12 cellular contexts compared by ENCODE assay signal in the genomic region with DNA sequence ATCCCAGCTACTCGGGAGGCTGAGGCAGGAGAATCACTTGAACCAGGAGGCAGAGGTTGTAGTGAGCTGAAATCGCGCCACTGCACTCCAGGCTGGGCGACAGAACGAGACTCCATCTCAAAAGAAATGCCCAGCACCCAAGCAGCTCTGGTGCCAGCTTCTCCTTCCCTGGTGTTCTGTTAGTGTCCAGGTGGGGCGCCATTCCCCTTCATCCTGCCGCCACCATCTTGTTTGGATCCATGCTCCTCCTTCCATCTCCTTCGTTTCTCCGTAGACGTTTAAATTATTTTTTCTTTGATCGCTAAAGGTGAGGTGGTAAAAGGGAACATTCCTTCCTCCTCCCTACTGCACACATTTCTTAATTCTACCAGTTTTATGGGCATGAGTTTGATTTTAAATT. TPM values are rescaled to one million over a fixed set of nuclear protein-coding genes. Genes with fewer than 3 reads are reported as not detected.
A peak's percentile ranks its signal among the peaks of the same experiment; 100 is the strongest.
DNase-seq lines count a peak whose midpoint lies in the region; ATAC-seq and TF ChIP-seq lines count a peak whose summit lies in the region.
"Had no signal": no experiment of that assay in that cellular context is flagged by ENCODE, and none has a peak within 500 bp of the region (broad histone marks: within the 10 kb centered on the region; RNA-seq: fewer than 3 reads in every experiment).

No MANE protein-coding gene starts in this region.

- no peak overlapping the region for H3K4me2 ChIP-seq in PC-9

- H3K27me3 ChIP-seq in PC-9 (ENCODE audit: insufficient read depth, low read depth) (no peaks in the 10 kb centered on the region), foreskin keratinocyte (no peaks in the 10 kb centered on the region)
- H3K27me3 ChIP-seq: gastroesophageal sphincter, MG63 had no signal

- ATAC-seq in foreskin keratinocyte (no peak), HG02571 (IDR thresholded peaks at IDR 0.05; ENCODE audit: unreplicated experiment) (no peak)
- ATAC-seq: gastroesophageal sphincter had no signal

- BruUV-seq in PC-9 (replicated peaks; lab: Mats Ljungman, UMichigan), result no TSS peak

- H4K20me1 ChIP-seq in PC-9 (ENCODE audit: insufficient read depth), result peaks cover 8% of the 10 kb centered on the region; the same call in 1 of the 2 replicates

- no peaks in the 10 kb centered on the region for H3K9me2 ChIP-seq in PC-9 (ENCODE audit: insufficient read depth)

- no peaks in the 10 kb centered on the region for H3K9me3 ChIP-seq in PC-9 (ENCODE audit: insufficient read depth, low read depth)
- H3K9me3 ChIP-seq: gastroesophageal sphincter, MG63 had no signal

- H3K4me3 ChIP-seq in PC-9 (no peak overlapping the region), foreskin fibroblast (ENCODE audit: low read depth in 1 of 2, low read length in 2 of 2) (no peak overlapping the region)
- H3K4me3 ChIP-seq: gastroesophageal sphincter, MG63 had no signal

- no peak for DNase-seq in PC-9
- no peak for DNase-seq in foreskin keratinocyte
- DNase-seq in foreskin fibroblast, result no peak
- no peak for DNase-seq in AG20443 (ENCODE audit: low spot score)
- DNase-seq in posterior cingulate gyrus, result no peak
- DNase-seq: activated naive CD4-positive, alpha-beta T cell; MG63; stimulated activated CD4-positive, alpha-beta T cell treated with anti-CD3 and anti-CD28 coated beads, Interleukin-12 subunit alpha, Interleukin-12 subunit beta, amount 100 ng/mL, for 4 hours had no signal

- peak; percentile 55 for TF ChIP-seq CTCF in 22Rv1 (IDR thresholded peaks at IDR 0.05)
- peak; percentile 47 for TF ChIP-seq CTCF in GM12874 (IDR thresholded peaks at IDR 0.05; ENCODE audit: insufficient read depth, low read depth, low read length)
- TF ChIP-seq CTCF in PC-9 (conservative IDR thresholded peaks at IDR 0.05), result 0 out of 2 replicates have a peak, but pooled peaks have one; percentile 27
- TF ChIP-seq CTCF in foreskin keratinocyte (conservative IDR thresholded peaks at IDR 0.05), result peak; percentile 48
- TF ChIP-seq CTCF in foreskin fibroblast (IDR thresholded peaks at IDR 0.05; ENCODE audit: low read depth, low read length), result no peak

- CTCF ChIA-PET in PC-9 (lab: Charles Lee), result no interaction called here

- H3F3A ChIP-seq in PC-9 (ENCODE audit: insufficient read depth, low read depth), result no peaks in the 10 kb centered on the region; the same call in 1 of the 2 replicates

- peaks cover 90% of the 10 kb centered on the region for H3K79me2 ChIP-seq in PC-9 (ENCODE audit: low read depth)

- H2AFZ ChIP-seq in PC-9, result no peak overlapping the region

- POLR2A ChIA-PET in PC-9 (lab: Charles Lee; ENCODE audit: unreplicated experiment), result no interaction called here

- H3K36me3 ChIP-seq in PC-9 (ENCODE audit: low read depth), result peaks cover 15% of the 10 kb centered on the region; the same call in 1 of the 2 replicates
- H3K36me3 ChIP-seq: gastroesophageal sphincter, MG63 had no signal

- no peak overlapping the region for H3K27ac ChIP-seq in 22Rv1
- H3K27ac ChIP-seq in PC-9, result no peak overlapping the region
- no peak overlapping the region for H3K27ac ChIP-seq in foreskin keratinocyte
- H3K27ac ChIP-seq: gastroesophageal sphincter had no signal

- H3K4me1 ChIP-seq in PC-9 (replicated peaks; ENCODE audit: insufficient read depth), result no peaks in the 10 kb centered on the region
- no peaks in the 10 kb centered on the region for H3K4me1 ChIP-seq in foreskin keratinocyte
- H3K4me1 ChIP-seq: gastroesophageal sphincter had no signal

- intact Hi-C loops in PC-9 (cut with micrococcal nuclease; ENCODE audit: unreplicated experiment) (no loop called here), posterior cingulate gyrus (cut with DNase I) (no loop called here)

RNA-seq across cellular contexts. Expression of gene PROSER2, which starts 30.3 kb away (rescaled TPM):
- 66.6 and 87.5 TPM in 2 replicates for total RNA-seq in PC-9 (2021)
- 17.2 and 22.2 TPM in 2 replicates for total RNA-seq in foreskin keratinocyte
- polyA plus RNA-seq in foreskin keratinocyte, result 18.1 and 22.8 TPM in 2 replicates
